34 cellular contexts compared by ENCODE assay signal in genomic region chr9:22773501-22774220, GRCh38.
"Had no signal": no experiment of that assay in that cellular context is flagged by ENCODE, and none has a peak within 500 bp of the region (broad histone marks: within the 10 kb centered on the region; RNA-seq: fewer than 3 reads in every experiment).

No MANE protein-coding gene starts in this region.

- H3K4me3 ChIP-seq: MG63 had no signal

- H3K27me3 ChIP-seq: MG63 had no signal

- H3K36me3 ChIP-seq: MG63 had no signal

- DNase-seq: Karpas-422, Kasumi-1, MG63, MM.1S, MV-4-11, NCI-H1048, NCI-H1092, NCI-H1092 treated with DMSO at 0.1 percent for 48 hours, NCI-H1105, NCI-H1105 treated with DMSO at 0.1 percent for 48 hours, NCI-H1417, NCI-H1417 treated with DMSO at 0.1 percent for 48 hours, NCI-H1436, NCI-H1436 treated with DMSO at 0.1 percent for 48 hours, NCI-H146, NCI-H1694, NCI-H1694 treated with DMSO at 0.1 percent for 48 hours, NCI-H187, NCI-H187 treated with DMSO at 0.1 percent for 48 hours, NCI-H1930, NCI-H2029, NCI-H2029 treated with DMSO at 0.1 percent for 48 hours, NCI-H2081, NCI-H2081 treated with DMSO at 0.1 percent for 48 hours, NCI-H2107, NCI-H2171, NCI-H2171 treated with DMSO at 0.1 percent for 48 hours, NCI-H2227 treated with DMSO at 0.1 percent for 48 hours, NCI-H345, NCI-H446, NCI-H446 treated with DMSO at 0.1 percent for 48 hours, NCI-H510A, NCI-H510A treated with DMSO at 0.1 percent for 48 hours, NCI-H524 had no signal

- H3K9me3 ChIP-seq: MG63 had no signal
